In the genomic region with DNA sequence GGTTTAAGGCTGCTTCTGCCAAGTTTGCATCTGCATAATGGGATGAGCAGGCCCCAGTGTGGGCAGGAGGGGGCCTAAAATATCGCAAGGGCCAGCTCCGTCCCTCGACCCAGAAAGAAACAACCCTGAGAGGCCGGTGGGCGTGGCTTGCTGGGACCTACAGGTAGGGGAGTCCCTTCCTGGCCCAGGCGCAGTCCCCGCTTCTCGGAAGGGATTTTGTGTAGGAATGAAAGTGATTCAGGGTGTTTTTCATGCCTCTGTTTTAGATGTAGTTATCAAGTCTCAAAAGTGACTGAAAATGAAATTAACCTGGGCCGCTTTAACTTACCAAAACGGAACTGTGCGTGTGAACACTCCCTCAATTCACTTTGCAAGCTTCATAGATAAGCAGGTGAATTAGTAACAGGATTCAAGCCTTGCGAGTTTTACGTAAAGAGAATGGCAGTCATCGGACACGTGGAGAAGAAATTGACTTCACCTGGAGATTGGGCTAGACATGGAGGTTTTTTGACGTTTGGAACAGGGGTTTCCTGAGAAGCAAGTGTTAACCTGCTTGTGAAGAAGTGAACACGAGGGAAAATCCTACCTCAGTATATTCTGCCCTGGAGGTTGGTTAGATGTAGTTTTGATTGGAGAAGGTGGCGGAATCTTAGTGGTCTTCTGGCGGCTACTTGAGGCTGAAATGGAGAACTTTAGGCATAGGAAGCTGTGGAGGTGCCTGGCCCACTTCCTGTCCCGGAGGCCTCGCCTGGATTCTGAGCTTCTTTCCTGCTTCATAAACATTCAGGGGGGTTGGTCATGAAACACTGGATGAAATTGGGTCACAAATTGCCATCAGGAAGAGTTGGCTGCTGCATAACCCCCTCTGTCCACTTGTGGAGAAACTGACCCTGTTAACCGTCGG, we compare ENCODE assay signal across 8 cellular contexts. TPM values are rescaled to one million over a fixed set of nuclear protein-coding genes. Genes with fewer than 3 reads are reported as not detected.
DNase-seq lines count a peak whose midpoint lies in the region; ATAC-seq and TF ChIP-seq lines count a peak whose summit lies in the region.

No MANE protein-coding gene starts in this region.

- H3K9me3 ChIP-seq in NT2/D1 (ENCODE audit: insufficient read depth, low read length) (no peaks in the 10 kb centered on the region), heart right ventricle (no peaks in the 10 kb centered on the region)

- H3K27ac ChIP-seq in heart right ventricle = peak overlapping the region in 9 of 10 donors; percentile 24 to 95 (median 92)

- 40 to 52% methylated on average over 23 of the region's 23 CpGs for whole genome bisulfite sequencing in heart right ventricle, 2 donors

- peak overlapping the region; percentile 71 for H3K4me3 ChIP-seq in NT2/D1 (ENCODE audit: insufficient read length, low read depth)
- peak overlapping the region; percentile 69 to 98 (median 85) for H3K4me3 ChIP-seq in heart right ventricle
- peak overlapping the region; percentile 64 for H3K4me3 ChIP-seq in skeletal muscle cell (ENCODE audit: low read depth, low read length)

- H3K27me3 ChIP-seq in NT2/D1 (ENCODE audit: insufficient read depth, insufficient read length) (peaks cover 24% of the 10 kb centered on the region), heart right ventricle (no peaks in the 10 kb centered on the region)

- no peak for DNase-seq in NT2/D1 (ENCODE audit: low read depth, low spot score)
- DNase-seq in activated gamma-delta T cell treated with Interleukin-2 at 50 U/mL for 16 hours = peak; percentile 65
- peak; percentile 36 to 45 for DNase-seq in heart right ventricle
- no peak for DNase-seq in skeletal muscle cell (ENCODE audit: low read depth)
- no peak for DNase-seq in NCI-H2107 (lab: John Stamatoyannopoulos, UW)
- no peak for DNase-seq in cerebellar nuclear complex (lab: John Stamatoyannopoulos, UW)

- intact Hi-C loops in heart right ventricle (cut with DNase I) = loop anchor here in 6 of 10 donors (5.0 to 10.0 kb wide), 8 partner anchors 68 to 338 kb away; no protein-coding TSS in a partner anchor

- H3K4me1 ChIP-seq in NT2/D1 (ENCODE audit: insufficient read depth, insufficient read length) = peaks cover 6% of the 10 kb centered on the region
- H3K4me1 ChIP-seq in heart right ventricle = peaks cover 13 to 66% (median 60%) of the 10 kb centered on the region in 9 donors

- ATAC-seq in GM18508 (IDR thresholded peaks at IDR 0.05; ENCODE audit: insufficient read depth, unreplicated experiment) (peak; percentile 57), HG02759 (IDR thresholded peaks at IDR 0.05; ENCODE audit: unreplicated experiment) (peak; percentile 47), heart right ventricle (peak in 2 of 8 donors; percentile 17 to 31)

- peak overlapping the region; percentile 81 for H3K9ac ChIP-seq in NT2/D1 (ENCODE audit: insufficient read length, low read depth)

- H3K36me3 ChIP-seq in NT2/D1 (ENCODE audit: insufficient read depth, insufficient read length, low read length) = peaks cover 30% of the 10 kb centered on the region
- H3K36me3 ChIP-seq in heart right ventricle = no peaks in the 10 kb centered on the region

- no peak for TF ChIP-seq CTCF in heart right ventricle (IDR thresholded peaks at IDR 0.05)

RNA-seq across cellular contexts. Expression of gene NCK2, which starts 1.7 kb away (rescaled TPM):
- 10 to 100 TPM; 21.1 to 45.1 (median 29.9) TPM for total RNA-seq in heart right ventricle
- 10 to 100 TPM; 18.5 to 20.8 TPM for polyA plus RNA-seq in heart right ventricle

Comparison
In these comparisons a context has a peak if more than half of its experiments do, and no peak if none do; other contexts are left out.
1. DNase-seq: peak in activated gamma-delta T cell treated with Interleukin-2 at 50 U/mL for 16 hours (single experiment) and heart right ventricle (2 of 2); none in NT2/D1 (single experiment), skeletal muscle cell (single experiment), NCI-H2107 (single experiment) and cerebellar nuclear complex (0 of 2).
2. Peak in every context shown above with its lines, with median percentiles within 50 percentile points of each other: H3K4me3 ChIP-seq.